ENCODE assay signal across 25 cellular contexts in the genomic region with DNA sequence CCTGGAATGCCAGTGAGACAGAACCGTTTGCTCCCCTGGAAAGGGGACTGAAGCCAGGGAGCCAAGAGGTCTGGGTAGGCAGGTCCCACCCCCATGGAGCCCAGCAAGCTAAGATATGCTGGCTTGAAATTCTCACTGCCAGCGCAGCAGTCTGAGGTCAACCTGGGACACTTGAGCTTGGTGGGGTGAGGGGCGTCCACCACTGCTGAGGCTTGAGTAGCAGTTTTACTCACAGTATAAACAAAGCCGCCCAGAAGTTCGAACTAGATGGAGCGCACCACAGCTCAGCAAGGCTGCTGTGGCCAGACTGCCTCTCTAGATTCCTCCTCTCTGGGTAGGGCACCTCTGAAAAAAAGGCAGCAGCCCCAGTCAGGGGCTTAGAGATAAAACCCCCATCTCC. TPM values are rescaled to one million over a fixed set of nuclear protein-coding genes. Genes with fewer than 3 reads are reported as not detected.
DNase-seq lines count a peak whose midpoint lies in the region; ATAC-seq and TF ChIP-seq lines count a peak whose summit lies in the region.
"Had no signal": no experiment of that assay in that cellular context is flagged by ENCODE, and none has a peak within 500 bp of the region (broad histone marks: within the 10 kb centered on the region; RNA-seq: fewer than 3 reads in every experiment).

No MANE protein-coding gene starts in this region.

- H3K79me2 ChIP-seq in PC-9 (ENCODE audit: low read depth): no peaks in the 10 kb centered on the region

- BruUV-seq in PC-9 (replicated peaks; lab: Mats Ljungman, UMichigan): no TSS peak

- H3K4me3 ChIP-seq in lower lobe of right lung (no peak overlapping the region), upper lobe of right lung (no peak overlapping the region), PC-9 (no peak overlapping the region)
- H3K4me3 ChIP-seq: BLaER1, GM12878 had no signal

- DNase-seq in HEK293T (ENCODE audit: extremely low spot score) (no peak), iris pigment epithelial cell (ENCODE audit: low read depth) (peak; percentile 10), lower lobe of right lung (no peak), upper lobe of right lung (no peak), PC-9 (no peak)
- no peak for DNase-seq in activated naive CD4-positive, alpha-beta T cell treated with anti-CD3 and anti-CD28 coated beads, Interleukin-2, amount 50 U/mL, for 72 hours (ENCODE audit: low spot score in 2 of 2)
- DNase-seq: 8988T; ACHN; BE2C; C1 segment of cervical spinal cord; CD4-positive, alpha-beta memory T cell; CD4-positive, CD25-positive, alpha-beta regulatory T cell; CD8-positive, alpha-beta memory T cell; COR-L47; DMS 273 treated with DMSO at 0.1 percent for 48 hours; DMS153; DMS53; DMS79; DND-41; EL; GDM1 had no signal

- H3K4me1 ChIP-seq in lower lobe of right lung: peaks cover 5% of the 10 kb centered on the region
- H3K4me1 ChIP-seq in upper lobe of right lung: no peaks in the 10 kb centered on the region
- no peaks in the 10 kb centered on the region for H3K4me1 ChIP-seq in PC-9 (replicated peaks; ENCODE audit: insufficient read depth)
- H3K4me1 ChIP-seq: BE2C, BLaER1 had no signal

- no peak overlapping the region for H2AFZ ChIP-seq in PC-9

- no peaks in the 10 kb centered on the region for H3K9me2 ChIP-seq in PC-9 (ENCODE audit: insufficient read depth)

- H3K36me3 ChIP-seq in lower lobe of right lung (no peaks in the 10 kb centered on the region), upper lobe of right lung (no peaks in the 10 kb centered on the region), PC-9 (ENCODE audit: low read depth) (no peaks in the 10 kb centered on the region; the same call in 1 of the 2 replicates)
- H3K36me3 ChIP-seq: BE2C had no signal

- H3K4me2 ChIP-seq in PC-9: no peak overlapping the region
- H3K4me2 ChIP-seq: BLaER1 had no signal

- no peak overlapping the region for H3K27ac Mint-ChIP-seq in activated naive CD4-positive, alpha-beta T cell treated with anti-CD3 and anti-CD28 coated beads, Interleukin-2, amount 50 U/mL, for 72 hours
- H3K27ac Mint-ChIP-seq: CD14-positive monocyte; CD4-positive, alpha-beta memory T cell; CD4-positive, CD25-positive, alpha-beta regulatory T cell; CD8-positive, alpha-beta memory T cell had no signal

- TF ChIP-seq CTCF in lower lobe of right lung (IDR thresholded peaks at IDR 0.05) (no peak), upper lobe of right lung (IDR thresholded peaks at IDR 0.05) (no peak), PC-9 (conservative IDR thresholded peaks at IDR 0.05) (no peak)

- intact Hi-C loops in lower lobe of right lung (cut with DNase I) (no loop called here), upper lobe of right lung (cut with DNase I) (no loop called here), PC-9 (cut with micrococcal nuclease; ENCODE audit: unreplicated experiment) (no loop called here)

- peak; percentile 51 to 64 for ATAC-seq in lower lobe of right lung
- ATAC-seq in upper lobe of right lung: peak; percentile 65
- ATAC-seq in HG03039 (IDR thresholded peaks at IDR 0.05; ENCODE audit: unreplicated experiment): no peak
- no peak for ATAC-seq in activated naive CD4-positive, alpha-beta T cell treated with anti-CD3 and anti-CD28 coated beads, Interleukin-2, amount 50 U/mL, for 72 hours
- ATAC-seq: GM12878 had no signal

- peaks cover 66 to 73% of the 10 kb centered on the region in 2 donors for H3K36me3 Mint-ChIP-seq in activated naive CD4-positive, alpha-beta T cell treated with anti-CD3 and anti-CD28 coated beads, Interleukin-2, amount 50 U/mL, for 72 hours

- POLR2A ChIA-PET in HEK293T (lab: Yijun Ruan, JAX) (no interaction called here), PC-9 (lab: Charles Lee; ENCODE audit: unreplicated experiment) (interaction anchor here (0.7 kb wide), 1 partner anchor 26 kb away, joined by 3 read pairs; no protein-coding TSS in a partner anchor)

- H3K27me3 ChIP-seq in lower lobe of right lung (ENCODE audit: low read depth): no peaks in the 10 kb centered on the region
- H3K27me3 ChIP-seq in upper lobe of right lung: no peaks in the 10 kb centered on the region
- H3K27me3 ChIP-seq in PC-9 (ENCODE audit: insufficient read depth, low read depth): no peaks in the 10 kb centered on the region
- H3K27me3 ChIP-seq: BE2C, BLaER1 had no signal

- H3K9me3 Mint-ChIP-seq in activated naive CD4-positive, alpha-beta T cell treated with anti-CD3 and anti-CD28 coated beads, Interleukin-2, amount 50 U/mL, for 72 hours: peaks cover 16 to 20% of the 10 kb centered on the region in 2 donors

- CTCF ChIA-PET in HEK293T (lab: Yijun Ruan, JAX): no interaction called here
- CTCF ChIA-PET in PC-9 (lab: Charles Lee): no interaction called here

- no peak overlapping the region for H3K27ac ChIP-seq in lower lobe of right lung
- no peak overlapping the region for H3K27ac ChIP-seq in upper lobe of right lung
- H3K27ac ChIP-seq in PC-9: no peak overlapping the region
- H3K27ac ChIP-seq: BLaER1 had no signal

- no peaks in the 10 kb centered on the region for H4K20me1 ChIP-seq in PC-9 (ENCODE audit: insufficient read depth)
- H4K20me1 ChIP-seq: BLaER1 had no signal

- H3K9me3 ChIP-seq in lower lobe of right lung (peaks cover 7% of the 10 kb centered on the region), upper lobe of right lung (no peaks in the 10 kb centered on the region), PC-9 (ENCODE audit: insufficient read depth, low read depth) (peaks cover 12% of the 10 kb centered on the region)
- H3K9me3 ChIP-seq: BE2C had no signal

- H3F3A ChIP-seq in PC-9 (ENCODE audit: insufficient read depth, low read depth): no peaks in the 10 kb centered on the region

TF ChIP-seq in HEK293T, 16 proteins besides CTCF, POLR2A, EP300 and RAD21:
- no peak for TF ChIP-seq CTBP1 (IDR thresholded peaks at IDR 0.05; ENCODE audit: borderline replicate concordance)
- TF ChIP-seq, protein P1, sequence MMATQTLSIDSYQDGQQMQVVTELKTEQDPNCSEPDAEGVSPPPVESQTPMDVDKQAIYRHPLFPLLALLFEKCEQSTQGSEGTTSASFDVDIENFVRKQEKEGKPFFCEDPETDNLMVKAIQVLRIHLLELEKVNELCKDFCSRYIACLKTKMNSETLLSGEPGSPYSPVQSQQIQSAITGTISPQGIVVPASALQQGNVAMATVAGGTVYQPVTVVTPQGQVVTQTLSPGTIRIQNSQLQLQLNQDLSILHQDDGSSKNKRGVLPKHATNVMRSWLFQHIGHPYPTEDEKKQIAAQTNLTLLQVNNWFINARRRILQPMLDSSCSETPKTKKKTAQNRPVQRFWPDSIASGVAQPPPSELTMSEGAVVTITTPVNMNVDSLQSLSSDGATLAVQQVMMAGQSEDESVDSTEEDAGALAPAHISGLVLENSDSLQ (IDR thresholded peaks at IDR 0.05): peak; percentile 30; the same call in 1 of the 2 replicates

RNA-seq across cellular contexts. Expression of a gene that starts 33.6 kb away (rescaled TPM):
- total RNA-seq in lower lobe of right lung (45.2 TPM), upper lobe of right lung (46.3 TPM), PC-9 (2021) (50.5 and 73.6 TPM in 2 replicates)
- 10 to 100 TPM; 13.4 to 41.6 TPM for total RNA-seq in activated naive CD4-positive, alpha-beta T cell treated with anti-CD3 and anti-CD28 coated beads, Interleukin-2, amount 50 U/mL, for 72 hours

RNA-seq across cellular contexts. Expression of a gene that starts 48.1 kb away (rescaled TPM):
- total RNA-seq in lower lobe of right lung: 12.3 TPM
- total RNA-seq in upper lobe of right lung: 11.5 TPM
- 17.7 and 18.6 TPM in 2 replicates for total RNA-seq in PC-9 (2021)
- 1 to 10 TPM; 2.1 to 2.2 TPM for total RNA-seq in activated naive CD4-positive, alpha-beta T cell treated with anti-CD3 and anti-CD28 coated beads, Interleukin-2, amount 50 U/mL, for 72 hours

Comparison
In these comparisons a context has a peak if more than half of its experiments do, and no peak if none do; other contexts are left out.
1. ATAC-seq: peak in lower lobe of right lung (2 of 2) and upper lobe of right lung (single experiment); none in HG03039 (single experiment) and activated naive CD4-positive, alpha-beta T cell treated with anti-CD3 and anti-CD28 coated beads, Interleukin-2, amount 50 U/mL, for 72 hours (0 of 2).